Comparison of ENCODE assay signal across 25 cellular contexts in the genomic region with DNA sequence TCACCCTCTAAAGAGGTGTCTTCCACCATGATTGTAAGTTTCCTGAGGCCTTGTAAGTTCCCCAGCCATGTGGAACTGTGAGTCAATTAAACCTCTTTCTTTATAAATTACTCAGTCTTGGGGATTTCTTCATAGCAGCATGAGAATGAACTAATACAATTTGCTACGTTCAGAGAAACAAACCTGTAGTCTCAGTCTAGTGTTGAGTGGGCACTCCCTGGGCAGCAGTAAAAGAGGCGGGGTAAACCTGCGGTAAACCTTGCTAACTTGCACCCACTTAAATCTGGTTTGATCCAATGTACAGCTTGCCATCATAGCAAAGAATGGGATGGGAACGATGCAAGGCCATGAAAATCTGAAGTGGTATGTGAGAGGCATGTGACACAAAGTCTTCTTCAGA. TPM values are rescaled to one million over a fixed set of nuclear protein-coding genes. Genes with fewer than 3 reads are reported as not detected.
"Had no signal": no experiment of that assay in that cellular context is flagged by ENCODE, and none has a peak within 500 bp of the region (broad histone marks: within the 10 kb centered on the region; RNA-seq: fewer than 3 reads in every experiment).

No MANE protein-coding gene starts in this region.

- FAIRE-seq: RCC 7860 had no signal

- H3K36me3 Mint-ChIP-seq: activated CD4-positive, alpha-beta memory T cell treated with anti-CD3 and anti-CD28 coated beads for 36 hours; activated naive CD8-positive, alpha-beta T cell treated with anti-CD3 and anti-CD28 coated beads, Interleukin-2, amount 10 ng/mL, durations not matched to agents 7 days and 5 days had no signal

- H3K4me3 Mint-ChIP-seq: activated CD4-positive, alpha-beta memory T cell treated with anti-CD3 and anti-CD28 coated beads for 36 hours; activated CD4-positive, alpha-beta T cell treated with anti-CD3 and anti-CD28 coated beads, Interleukin-2, amount 10 ng/mL, durations not matched to agents 24 days and 14 days; activated naive CD8-positive, alpha-beta T cell treated with anti-CD3 and anti-CD28 coated beads, Interleukin-2, amount 10 ng/mL, durations not matched to agents 7 days and 5 days; activated T-cell treated with anti-CD3 and anti-CD28 coated beads, Interleukin-2, amount 50 U/mL, for 4 hours; T-helper 1 cell treated with Interleukin-12 subunit alpha and Interleukin-12 subunit beta and Interleukin-4 antibody, amounts not matched to agents 30 μg/mL and 1 μg/mL, for 36 hours had no signal

- H3K27me3 ChIP-seq: adrenal gland, body of pancreas, cardiac muscle cell had no signal

- H3K4me1 Mint-ChIP-seq: activated CD4-positive, alpha-beta T cell treated with anti-CD3 and anti-CD28 coated beads, Interleukin-2, amount 10 ng/mL, durations not matched to agents 24 days and 14 days; activated naive CD8-positive, alpha-beta T cell treated with anti-CD3 and anti-CD28 coated beads, Interleukin-2, amount 10 ng/mL, durations not matched to agents 7 days and 5 days had no signal

- H3K4me1 ChIP-seq: adrenal gland, body of pancreas had no signal

- H3K27ac Mint-ChIP-seq: activated CD4-positive, alpha-beta memory T cell treated with anti-CD3 and anti-CD28 coated beads for 36 hours; activated CD4-positive, alpha-beta T cell treated with anti-CD3 and anti-CD28 coated beads, Interleukin-2, amount 10 ng/mL, durations not matched to agents 24 days and 14 days; activated naive CD8-positive, alpha-beta T cell treated with anti-CD3 and anti-CD28 coated beads, Interleukin-2, amount 10 ng/mL, durations not matched to agents 7 days and 5 days; T-helper 1 cell treated with Interleukin-12 subunit alpha and Interleukin-12 subunit beta and Interleukin-4 antibody, amounts not matched to agents 30 μg/mL and 1 μg/mL, for 36 hours had no signal

- H3K27me3 Mint-ChIP-seq: activated CD4-positive, alpha-beta T cell treated with anti-CD3 and anti-CD28 coated beads, Interleukin-2, amount 10 ng/mL, durations not matched to agents 24 days and 14 days had no signal

- ATAC-seq: activated CD4-positive, CD25-positive, alpha-beta regulatory T cell treated with anti-CD3 and anti-CD28 coated beads, Interleukin-2, amount 50 U/mL, for 24 hours; activated T-cell treated with anti-CD3 and anti-CD28 coated beads, Interleukin-2, amount 50 U/mL, for 4 hours; body of pancreas had no signal

- H3K9me3 Mint-ChIP-seq: activated CD4-positive, alpha-beta memory T cell treated with anti-CD3 and anti-CD28 coated beads for 36 hours; activated CD4-positive, alpha-beta T cell treated with anti-CD3 and anti-CD28 coated beads, Interleukin-2, amount 10 ng/mL, durations not matched to agents 24 days and 14 days; activated T-cell treated with anti-CD3 and anti-CD28 coated beads, Interleukin-2, amount 50 U/mL, for 4 hours; T-helper 1 cell treated with Interleukin-12 subunit alpha and Interleukin-12 subunit beta and Interleukin-4 antibody, amounts not matched to agents 30 μg/mL and 1 μg/mL, for 36 hours had no signal

- H3K36me3 ChIP-seq: adrenal gland, cardiac muscle cell had no signal

- DNase-seq: activated CD4-positive, alpha-beta memory T cell treated with anti-CD3 and anti-CD28 coated beads for 36 hours; activated CD4-positive, alpha-beta T cell treated with anti-CD3 and anti-CD28 coated beads, Interleukin-2, amount 10 ng/mL, durations not matched to agents 24 days and 14 days; activated CD8-positive, alpha-beta memory T cell treated with anti-CD3 and anti-CD28 coated beads for 24 hours; activated naive CD4-positive, alpha-beta T cell treated with anti-CD3 and anti-CD28 coated beads, Interleukin-2, amount 50 U/mL, for 16 hours; activated naive CD8-positive, alpha-beta T cell treated with anti-CD3 and anti-CD28 coated beads, Interleukin-2, amount 10 ng/mL, durations not matched to agents 7 days and 5 days; activated T-cell treated with anti-CD3 and anti-CD28 coated beads, Interleukin-2, amount 50 U/mL, for 4 hours; adrenal gland; aorta; body of pancreas; MM.1S; NCI-H1105; NCI-H1436; NCI-H1694 treated with DMSO at 0.1 percent for 48 hours; NCI-H2029 treated with DMSO at 0.1 percent for 48 hours; NCI-H2171; NCI-H2227 treated with DMSO at 0.1 percent for 48 hours; NCI-H510A; NCI-H526 treated with DMSO at 0.1 percent for 48 hours; NK-92 treated with Interleukin-12 subunit alpha and Interleukin-12 subunit beta, amount 100 ng/mL, for 24 hours; SHP77 treated with DMSO at 0.1 percent for 48 hours had no signal

- H3K4me3 ChIP-seq: adrenal gland, body of pancreas, cardiac muscle cell had no signal

- H3K9me3 ChIP-seq: adrenal gland, body of pancreas had no signal

- H3K27ac ChIP-seq: adrenal gland, body of pancreas, cardiac muscle cell had no signal

RNA-seq across cellular contexts. Expression of a gene that starts 22.4 kb away (rescaled TPM):
- total RNA-seq: activated CD4-positive, alpha-beta memory T cell treated with anti-CD3 and anti-CD28 coated beads for 36 hours; activated CD4-positive, alpha-beta T cell treated with anti-CD3 and anti-CD28 coated beads, Interleukin-2, amount 10 ng/mL, durations not matched to agents 24 days and 14 days; activated naive CD8-positive, alpha-beta T cell treated with anti-CD3 and anti-CD28 coated beads, Interleukin-2, amount 10 ng/mL, durations not matched to agents 7 days and 5 days; activated T-cell treated with anti-CD3 and anti-CD28 coated beads, Interleukin-2, amount 50 U/mL, for 4 hours; adrenal gland; aorta; body of pancreas; cardiac muscle cell; SK-MEL-5 had no signal
